Comparison of ENCODE assay signal across 17 cellular contexts in the genomic region with DNA sequence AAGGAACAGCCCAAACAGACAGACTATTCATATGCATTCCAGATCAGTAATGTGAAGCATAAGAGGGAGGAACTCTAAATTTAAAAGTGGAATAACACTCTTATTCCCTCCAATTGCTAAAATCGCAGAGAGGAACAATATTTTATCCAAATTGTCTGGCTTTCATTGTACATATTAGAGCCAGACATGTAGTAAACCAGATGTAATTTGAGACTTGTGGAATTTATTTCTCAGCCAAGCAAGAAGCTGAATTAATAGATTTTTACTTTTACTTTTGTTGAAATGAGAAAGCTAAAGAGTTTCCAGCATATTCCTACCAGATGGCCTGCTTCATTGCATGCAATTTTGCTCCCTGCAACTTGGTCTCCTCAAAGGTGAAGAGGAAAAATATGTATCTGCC.
"Had no signal": no experiment of that assay in that cellular context is flagged by ENCODE, and none has a peak within 500 bp of the region (broad histone marks: within the 10 kb centered on the region; RNA-seq: fewer than 3 reads in every experiment).

No MANE protein-coding gene starts in this region.

- H3K4me3 ChIP-seq: breast epithelium, mucosa of descending colon, thyroid gland had no signal

- H3K27me3 ChIP-seq: breast epithelium, neutrophil, thyroid gland had no signal

- H3K9me3 ChIP-seq: breast epithelium, mucosa of descending colon, neutrophil, thyroid gland had no signal

- DNase-seq: activated CD4-positive, CD25-positive, alpha-beta regulatory T cell; activated naive CD4-positive, alpha-beta T cell treated with Interleukin-2 at 50 U/mL for 16 hours; activated T-cell treated with anti-CD3 and anti-CD28 coated beads for 4 hours; aorta; dermis blood vessel endothelial cell; effector memory CD8-positive, alpha-beta T cell; foreskin melanocyte; head of caudate nucleus; left colon; mucosa of descending colon; naive thymus-derived CD4-positive, alpha-beta T cell; stimulated activated CD4-positive, alpha-beta T cell treated with anti-CD3 and anti-CD28 coated beads, Interleukin-4, amount 100 ng/mL, for 1 hour; stimulated activated naive B cell treated with anti-CD40 and anti-IgM and Interleukin-4, amounts not matched to agents 10 μg/mL and 1 μg/mL and 100 μg/mL, for 72 hours; thyroid gland had no signal

- H3K36me3 ChIP-seq: breast epithelium, neutrophil, thyroid gland had no signal

- H3K4me1 ChIP-seq: breast epithelium, thyroid gland had no signal

- ATAC-seq: activated T-helper 17 cell treated with anti-CD3 and anti-CD28 coated beads, Interleukin-2, amount 50 U/mL, for 72 hours; effector memory CD8-positive, alpha-beta T cell; left colon; mucosa of descending colon; naive thymus-derived CD4-positive, alpha-beta T cell; stimulated activated naive B cell treated with anti-CD40 and anti-IgM and Interleukin-4, amounts not matched to agents 10 μg/mL and 1 μg/mL and 100 μg/mL, for 72 hours had no signal

- H3K27ac ChIP-seq: breast epithelium, neutrophil, thyroid gland had no signal
